8 cellular contexts compared by ENCODE assay signal in genomic region chr1:2174348-2175054, GRCh38. TPM values are rescaled to one million over a fixed set of nuclear protein-coding genes. Genes with fewer than 3 reads are reported as not detected.
DNase-seq lines count a peak whose midpoint lies in the region; FAIRE-seq and TF ChIP-seq lines count a peak whose summit lies in the region.

No MANE protein-coding gene starts in this region.

- H3K9me3 ChIP-seq in esophagus (ENCODE audit: control insufficient read depth in 2 of 2, insufficient read depth in 1 of 2, low read depth in 1 of 2, low read length in 1 of 2) (no peaks in the 10 kb centered on the region), mucosa of stomach (ENCODE audit: control insufficient read depth, low read length) (no peaks in the 10 kb centered on the region)

- H3K27me3 Mint-ChIP-seq in activated CD4-positive, alpha-beta memory T cell treated with anti-CD3 and anti-CD28 coated beads, Interleukin-2, amount 10 ng/mL, durations not matched to agents 7 days and 5 days, result no peaks in the 10 kb centered on the region

- in situ Hi-C loops in ACHN (cut with HindIII; ENCODE audit: low pct_ligation_motif_present, low pct_unique_long_range_greater_than_20kb, low sequenced_read_pairs), result no loop called here

- POLR2A ChIA-PET in activated CD4-positive, alpha-beta memory T cell treated with anti-CD3 and anti-CD28 coated beads, Interleukin-2, amount 10 ng/mL, durations not matched to agents 7 days and 5 days (lab: Charles Lee), result interaction anchor here (0.7 kb wide), 1 partner anchor 25 kb away, joined by 3 read pairs; no protein-coding TSS in a partner anchor

- H3K9me3 Mint-ChIP-seq in activated CD4-positive, alpha-beta memory T cell treated with anti-CD3 and anti-CD28 coated beads, Interleukin-2, amount 10 ng/mL, durations not matched to agents 7 days and 5 days, result no peaks in the 10 kb centered on the region

- H3K9ac ChIP-seq in mucosa of stomach (ENCODE audit: low read length), result peak overlapping the region; percentile 47

- peak; percentile 91 for TF ChIP-seq CTCF in GM12873 (IDR thresholded peaks at IDR 0.05; ENCODE audit: insufficient read depth, low read depth, low read length, missing control alignments)

- H3K27me3 ChIP-seq in esophagus (ENCODE audit: control insufficient read depth in 1 of 2, insufficient read depth in 2 of 2, low read length in 2 of 2) (no peaks in the 10 kb centered on the region), mucosa of stomach (ENCODE audit: control insufficient read depth, insufficient read depth, low read length) (no peaks in the 10 kb centered on the region)

- peaks cover 4 to 5% of the 10 kb centered on the region in 2 donors for H3K4me1 ChIP-seq in esophagus (ENCODE audit: control insufficient read depth in 2 of 2, insufficient read depth in 2 of 2, low read length in 1 of 2)
- H3K4me1 ChIP-seq in mucosa of stomach (ENCODE audit: control insufficient read depth, insufficient read depth, low read length), result no peaks in the 10 kb centered on the region

- peak; percentile 50 for DNase-seq in ACHN
- peak; percentile 49 for DNase-seq in NCI-H2196 (lab: John Stamatoyannopoulos, UW; ENCODE audit: unreplicated experiment)
- peak; percentile 45 for DNase-seq in activated CD4-positive, alpha-beta memory T cell treated with anti-CD3 and anti-CD28 coated beads, Interleukin-2, amount 10 ng/mL, durations not matched to agents 7 days and 5 days
- DNase-seq in urothelium cell line (ENCODE audit: low spot score), result peak; percentile 78
- no peak for DNase-seq in NCI-H1048 (lab: John Stamatoyannopoulos, UW)

- peak overlapping the region in 1 of 2 donors; percentile 20 for H3K27ac ChIP-seq in esophagus (ENCODE audit: low read depth in 2 of 2, low read length in 1 of 2)

- H3K4me3 Mint-ChIP-seq in activated CD4-positive, alpha-beta memory T cell treated with anti-CD3 and anti-CD28 coated beads, Interleukin-2, amount 10 ng/mL, durations not matched to agents 7 days and 5 days, result peak overlapping the region; percentile 24

- CTCF ChIA-PET in activated CD4-positive, alpha-beta memory T cell treated with anti-CD3 and anti-CD28 coated beads, Interleukin-2, amount 10 ng/mL, durations not matched to agents 7 days and 5 days (lab: Charles Lee), result interaction anchor here (0.8 to 2.7 kb wide), 22 partner anchors 9 to 207 kb away, joined by 3 to 23 read pairs (median 6); partner anchors contain the start of gene FAAP20

- 15 to 20% methylated on average over 31 of the region's 31 CpGs for whole genome bisulfite sequencing in esophagus, 2 donors

- FAIRE-seq in urothelium cell line (lab: Jason Lieb, UNC), result no peak

- H3K4me1 Mint-ChIP-seq in activated CD4-positive, alpha-beta memory T cell treated with anti-CD3 and anti-CD28 coated beads, Interleukin-2, amount 10 ng/mL, durations not matched to agents 7 days and 5 days, result peaks cover 2% of the 10 kb centered on the region

- H3K4me3 ChIP-seq in esophagus (ENCODE audit: low read depth in 1 of 2, low read length in 2 of 2) (peak overlapping the region; percentile 20 to 30), mucosa of stomach (ENCODE audit: low read length) (no peak overlapping the region)

- H3K36me3 Mint-ChIP-seq in activated CD4-positive, alpha-beta memory T cell treated with anti-CD3 and anti-CD28 coated beads, Interleukin-2, amount 10 ng/mL, durations not matched to agents 7 days and 5 days (ENCODE audit: low read depth), result no peaks in the 10 kb centered on the region

- no peak overlapping the region for H3K27ac Mint-ChIP-seq in activated CD4-positive, alpha-beta memory T cell treated with anti-CD3 and anti-CD28 coated beads, Interleukin-2, amount 10 ng/mL, durations not matched to agents 7 days and 5 days

- H3K36me3 ChIP-seq in esophagus (ENCODE audit: control insufficient read depth in 2 of 2, insufficient read depth in 2 of 2, low read length in 1 of 2), result peaks cover 0 to 39% of the 10 kb centered on the region in 2 donors
- no peaks in the 10 kb centered on the region for H3K36me3 ChIP-seq in mucosa of stomach (ENCODE audit: control insufficient read depth, insufficient read depth, low read length)

RNA-seq across cellular contexts. Expression of gene FAAP20, which starts 20.1 kb away (rescaled TPM):
- 10 to 100 TPM; 53.4 to 57.1 TPM for total RNA-seq in activated CD4-positive, alpha-beta memory T cell treated with anti-CD3 and anti-CD28 coated beads, Interleukin-2, amount 10 ng/mL, durations not matched to agents 7 days and 5 days
- polyA plus RNA-seq in esophagus, result 10 to 100 TPM; 32.9 to 44.8 TPM

RNA-seq across cellular contexts. Expression of gene SKI, which starts 53.6 kb away (rescaled TPM):
- 10 to 100 TPM; 58.0 to 61.5 TPM for total RNA-seq in activated CD4-positive, alpha-beta memory T cell treated with anti-CD3 and anti-CD28 coated beads, Interleukin-2, amount 10 ng/mL, durations not matched to agents 7 days and 5 days
- polyA plus RNA-seq in esophagus, result 10 to 100 TPM; 11.5 to 12.8 TPM
